Comparison of ENCODE assay signal across 8 cellular contexts in the genomic region with DNA sequence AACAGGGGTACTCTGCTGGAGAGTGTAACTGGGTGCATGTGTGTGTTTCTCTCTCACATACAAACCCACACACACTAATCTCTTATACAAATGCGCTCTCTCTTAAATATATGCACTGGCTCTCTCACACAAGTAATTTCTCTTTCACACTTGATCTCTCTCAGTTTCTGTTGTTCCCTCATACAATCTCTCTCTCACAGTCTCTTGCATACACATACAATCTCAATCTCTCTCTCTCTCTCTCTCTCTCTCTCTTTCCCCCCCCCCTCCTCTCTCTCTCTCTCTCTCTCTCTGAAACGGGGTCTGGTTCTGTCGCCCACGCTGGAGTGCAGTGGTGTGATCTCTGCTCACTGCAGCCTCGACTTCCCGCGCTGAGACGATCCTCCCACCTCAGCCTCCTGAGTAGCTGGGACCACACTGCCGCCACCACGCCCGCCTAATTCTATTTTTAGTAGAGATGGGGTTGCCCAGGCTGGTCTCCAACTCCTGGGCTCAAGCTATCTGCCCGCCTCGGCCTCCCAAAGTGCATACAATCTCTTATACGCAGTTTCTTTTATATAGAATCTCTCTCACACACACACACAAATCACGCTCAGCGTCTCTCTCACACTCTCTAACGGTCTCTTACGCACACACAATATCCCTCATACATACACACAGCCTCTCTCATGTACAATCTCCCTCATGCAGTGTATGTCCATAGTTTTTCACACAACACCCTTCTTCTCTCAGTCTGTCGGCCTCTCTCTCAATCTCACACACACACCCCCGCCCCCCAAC.
DNase-seq lines count a peak whose midpoint lies in the region; ATAC-seq lines count a peak whose summit lies in the region.

No MANE protein-coding gene starts in this region.

- no peaks in the 10 kb centered on the region for H3K9me3 ChIP-seq in muscle layer of duodenum (ENCODE audit: control insufficient read depth in 1 of 2, low read length in 2 of 2)

- peak overlapping the region; percentile 37 to 93 for H3K4me3 ChIP-seq in muscle layer of duodenum (ENCODE audit: low read depth in 1 of 2, low read length in 2 of 2)

- peak; percentile 1 for DNase-seq in stimulated activated CD4-positive, alpha-beta T cell treated with anti-CD3 and anti-CD28 coated beads, Interleukin-4, amount 100 ng/mL, for 1 hour
- DNase-seq in stimulated activated CD4-positive, alpha-beta T cell treated with anti-CD3 and anti-CD28 coated beads, Interleukin-2, amount 100 ng/mL, for 48 hours = no peak
- DNase-seq in brain pericyte (ENCODE audit: low read depth, low spot score) = peak; percentile 16
- DNase-seq in AG08396 (ENCODE audit: low spot score) = no peak
- DNase-seq in NCI-H510A (lab: John Stamatoyannopoulos, UW) = no peak

- H3K4me1 ChIP-seq in muscle layer of duodenum (ENCODE audit: control insufficient read depth in 1 of 2, insufficient read depth in 2 of 2, low read length in 2 of 2) = peaks cover 8 to 11% of the 10 kb centered on the region in 2 donors

- ATAC-seq in GM21447 (IDR thresholded peaks at IDR 0.05; ENCODE audit: unreplicated experiment) = no peak
- ATAC-seq in GM21367 (IDR thresholded peaks at IDR 0.05; ENCODE audit: unreplicated experiment) = no peak

- no peaks in the 10 kb centered on the region for H3K36me3 ChIP-seq in muscle layer of duodenum (ENCODE audit: control insufficient read depth in 1 of 2, insufficient read depth in 2 of 2, low read length in 2 of 2)

- H3K27me3 ChIP-seq in muscle layer of duodenum (ENCODE audit: low read depth, low read length) = no peaks in the 10 kb centered on the region

- H3K27ac ChIP-seq in muscle layer of duodenum (ENCODE audit: low read length) = peak overlapping the region; percentile 63

Comparison
In these comparisons a context has a peak if more than half of its experiments do, and no peak if none do; other contexts are left out.
1. DNase-seq: peak in stimulated activated CD4-positive, alpha-beta T cell treated with anti-CD3 and anti-CD28 coated beads, Interleukin-4, amount 100 ng/mL, for 1 hour (single experiment) and brain pericyte (single experiment); none in stimulated activated CD4-positive, alpha-beta T cell treated with anti-CD3 and anti-CD28 coated beads, Interleukin-2, amount 100 ng/mL, for 48 hours (0 of 2), AG08396 (single experiment) and NCI-H510A (single experiment).